Comparison of ENCODE assay signal across 22 cellular contexts in the genomic region with DNA sequence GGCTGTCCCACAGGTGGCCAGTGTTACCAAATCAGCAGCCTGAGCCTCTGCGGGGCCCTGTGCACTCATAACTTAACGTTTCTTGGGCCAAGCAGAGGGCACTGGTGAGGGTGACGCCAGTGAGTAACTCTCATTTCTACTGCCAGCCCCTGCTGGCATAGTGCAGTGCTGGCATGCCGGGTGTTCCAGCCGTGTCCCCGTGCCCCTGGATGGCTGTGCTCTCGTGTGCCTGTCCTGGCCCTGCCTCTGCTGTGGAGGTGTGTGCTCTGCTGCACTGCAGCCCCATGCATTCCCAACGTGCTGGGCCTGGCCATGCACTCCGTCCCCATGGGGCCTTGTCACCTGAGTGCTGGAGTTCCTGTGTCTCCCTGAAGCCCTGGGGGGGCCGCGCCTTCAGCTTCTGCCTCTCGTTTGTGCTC. TPM values are rescaled to one million over a fixed set of nuclear protein-coding genes. Genes with fewer than 3 reads are reported as not detected.
DNase-seq lines count a peak whose midpoint lies in the region; ATAC-seq, FAIRE-seq and TF ChIP-seq lines count a peak whose summit lies in the region.
"Had no signal": no experiment of that assay in that cellular context is flagged by ENCODE, and none has a peak within 500 bp of the region (broad histone marks: within the 10 kb centered on the region; RNA-seq: fewer than 3 reads in every experiment).

No MANE protein-coding gene starts in this region.

- no peak overlapping the region for H3K4ac ChIP-seq in neuronal stem cell (ENCODE audit: low read length)

- no peak overlapping the region for H2BK12ac ChIP-seq in neuronal stem cell (ENCODE audit: low read length)

- H3K9me3 ChIP-seq in liver (ENCODE audit: control insufficient read depth in 4 of 4, low read length in 3 of 4) (no peaks in the 10 kb centered on the region), HepG2 (ENCODE audit: low read length) (no peaks in the 10 kb centered on the region), neuronal stem cell (replicated peaks in 1 of 2; ENCODE audit: control insufficient read depth in 2 of 2, insufficient read depth in 1 of 2, low read depth in 1 of 2, low read length in 2 of 2) (no peaks in the 10 kb centered on the region), upper lobe of left lung (no peaks in the 10 kb centered on the region)
- H3K9me3 ChIP-seq in CD4-positive, alpha-beta memory T cell (ENCODE audit: control insufficient read depth in 1 of 2, low read length in 2 of 2), result no peaks in the 10 kb centered on the region
- H3K9me3 ChIP-seq: pancreas had no signal

- H3K4me1 ChIP-seq in liver (ENCODE audit: control insufficient read depth in 4 of 4, insufficient read depth in 4 of 4, low read length in 3 of 4), result peaks cover 25 to 78% (median 66%) of the 10 kb centered on the region in 4 donors
- peaks cover 87% of the 10 kb centered on the region for H3K4me1 ChIP-seq in HepG2 (ENCODE audit: insufficient read depth, low read length)
- peaks cover 4 to 13% of the 10 kb centered on the region in 2 donors for H3K4me1 ChIP-seq in neuronal stem cell (ENCODE audit: control insufficient read depth in 2 of 2, insufficient read depth in 1 of 2, low read depth in 1 of 2, low read length in 2 of 2)
- peaks cover 33 to 72% (median 45%) of the 10 kb centered on the region in 4 donors for H3K4me1 ChIP-seq in upper lobe of left lung
- peaks cover 60% of the 10 kb centered on the region for H3K4me1 ChIP-seq in CD4-positive, alpha-beta memory T cell (ENCODE audit: insufficient read depth, low read length)

- 49% methylated on average over 12 of the region's 12 CpGs for WGBS in liver
- WGBS in HepG2 (ENCODE audit: low lambda C conversion rate), result 87% methylated on average over 11 of the region's 12 CpGs
- no CpG with 5 or more reads among the region's 12 CpGs for WGBS in neuronal stem cell (ENCODE audit: extremely low coverage in 2 of 2, insufficient read length in 2 of 2, insufficient replicate concordance in 1 of 2), 2 donors
- 91 to 94% methylated on average over 8 to 9 of the region's 12 CpGs for WGBS in upper lobe of left lung, 2 donors

- H2BK5ac ChIP-seq in neuronal stem cell (ENCODE audit: low read length), result no peak overlapping the region

- in situ Hi-C loops in HepG2 (cut with HindIII; ENCODE audit: extremely low pct_ligation_motif_present, low pct_unique_long_range_greater_than_20kb), result no loop called here

- no peak for FAIRE-seq in HepG2 (lab: Jason Lieb, UNC)
- FAIRE-seq: astrocyte, endothelial cell of umbilical vein, pancreas had no signal

- CTCF ChIA-PET in HepG2 (lab: Yijun Ruan, JAX; ENCODE audit: low intra/inter-chr PET ratio, low total read pairs), result no interaction called here
- CTCF ChIA-PET in CD4-positive, alpha-beta memory T cell (lab: Charles Lee; ENCODE audit: partially characterized antibody), result no interaction called here

- H3K27ac ChIP-seq in liver (ENCODE audit: low read depth in 1 of 2, low read length in 2 of 2) (peak overlapping the region; percentile 44 to 53), HepG2 (ENCODE audit: extremely low read length, insufficient read depth, low read length) (no peak overlapping the region), neuronal stem cell (replicated peaks; ENCODE audit: low read length) (no peak overlapping the region), upper lobe of left lung (peak overlapping the region; percentile 59 to 83 (median 82))
- H3K27ac ChIP-seq in CD4-positive, alpha-beta memory T cell (ENCODE audit: low read depth, low read length), result no peak overlapping the region
- H3K27ac ChIP-seq: HL-60, pancreas had no signal

- H3K9ac ChIP-seq in liver (ENCODE audit: low read depth in 1 of 2, low read length in 2 of 2), result no peak overlapping the region
- H3K9ac ChIP-seq in HepG2 (ENCODE audit: insufficient read depth, low read depth, low read length), result no peak overlapping the region
- H3K9ac ChIP-seq in neuronal stem cell (ENCODE audit: low read depth, low read length, poor library complexity), result peak overlapping the region; percentile 63

- BruUV-seq in HepG2 (replicated peaks; lab: Mats Ljungman, UMichigan), result no TSS peak

- no peak for ATAC-seq in HepG2
- no peak for ATAC-seq in upper lobe of left lung (ENCODE audit: low FRiP score in 2 of 2)
- ATAC-seq: activated T-cell treated with anti-CD3 and anti-CD28 coated beads, Interleukin-2, amount 50 U/mL, for 72 hours had no signal

- no peak overlapping the region for H3K14ac ChIP-seq in neuronal stem cell (ENCODE audit: low read length)

- H3K27me3 Mint-ChIP-seq in endothelial cell (ENCODE audit: unreplicated experiment), result peaks cover 6% of the 10 kb centered on the region
- H3K27me3 Mint-ChIP-seq in CD4-positive, alpha-beta memory T cell, result no peaks in the 10 kb centered on the region
- H3K27me3 Mint-ChIP-seq in progenitor cell of endocrine pancreas, result no peaks in the 10 kb centered on the region
- H3K27me3 Mint-ChIP-seq: activated CD4-positive, alpha-beta T cell treated with anti-CD3 and anti-CD28 coated beads, Interleukin-2, amount 10 ng/mL, durations not matched to agents 24 days and 14 days; activated naive CD4-positive, alpha-beta T cell treated with anti-CD3 and anti-CD28 coated beads, Interleukin-2, amount 50 U/mL, for 24 hours; central memory CD8-positive, alpha-beta T cell; naive B cell had no signal

- TF ChIP-seq POLR2A in HepG2 (IDR thresholded peaks at IDR 0.05; ENCODE audit: insufficient read depth in 1 of 2, low read depth in 2 of 2, low read length in 2 of 2), result no peak
- no peak for TF ChIP-seq POLR2A in upper lobe of left lung (IDR thresholded peaks at IDR 0.05)

- H3K4me1 Mint-ChIP-seq in endothelial cell (ENCODE audit: unreplicated experiment), result peaks cover 4% of the 10 kb centered on the region
- peaks cover 68 to 88% (median 77%) of the 10 kb centered on the region in 4 donors for H3K4me1 Mint-ChIP-seq in CD4-positive, alpha-beta memory T cell
- peaks cover 30% of the 10 kb centered on the region for H3K4me1 Mint-ChIP-seq in progenitor cell of endocrine pancreas (ENCODE audit: low read depth)

- H3K9me3 Mint-ChIP-seq in endothelial cell (ENCODE audit: unreplicated experiment) (no peaks in the 10 kb centered on the region), progenitor cell of endocrine pancreas (ENCODE audit: low read depth) (no peaks in the 10 kb centered on the region)
- H3K9me3 Mint-ChIP-seq in CD4-positive, alpha-beta memory T cell, result no peaks in the 10 kb centered on the region
- H3K9me3 Mint-ChIP-seq: activated CD4-positive, alpha-beta T cell treated with anti-CD3 and anti-CD28 coated beads, Interleukin-2, amount 10 ng/mL, durations not matched to agents 24 days and 14 days; activated naive CD4-positive, alpha-beta T cell treated with anti-CD3 and anti-CD28 coated beads, Interleukin-2, amount 50 U/mL, for 24 hours; activated T-cell treated with anti-CD3 and anti-CD28 coated beads, Interleukin-2, amount 50 U/mL, for 72 hours; central memory CD8-positive, alpha-beta T cell; naive B cell; T-helper 1 cell treated with Interleukin-12 subunit alpha and Interleukin-12 subunit beta and Interleukin-4 antibody, amounts not matched to agents 30 μg/mL and 1 μg/mL, for 36 hours had no signal

- H3K23ac ChIP-seq in neuronal stem cell (ENCODE audit: low read depth, low read length, poor library complexity), result peak overlapping the region; percentile 61

- H3K4me3 ChIP-seq in liver (ENCODE audit: low read depth in 1 of 3, low read length in 3 of 3), result no peak overlapping the region
- H3K4me3 ChIP-seq in HepG2 (replicated peaks in 1 of 3; ENCODE audit: insufficient read depth in 1 of 3, low read depth in 2 of 3, low read length in 3 of 3), result no peak overlapping the region
- H3K4me3 ChIP-seq in neuronal stem cell (ENCODE audit: low read length in 2 of 2), result no peak overlapping the region
- H3K4me3 ChIP-seq in upper lobe of left lung, result no peak overlapping the region
- no peak overlapping the region for H3K4me3 ChIP-seq in CD4-positive, alpha-beta memory T cell (ENCODE audit: low read length in 2 of 2)
- H3K4me3 ChIP-seq: pancreas had no signal

- H4K20me1 ChIP-seq in HepG2 (ENCODE audit: insufficient read depth, low read length), result peaks cover 49% of the 10 kb centered on the region

- DNase-seq in HepG2 (ENCODE audit: low spot score) (no peak), endothelial cell (ENCODE audit: low spot score) (no peak), neuronal stem cell (ENCODE audit: low spot score) (no peak), upper lobe of left lung (no peak), Ammon's horn (ENCODE audit: low spot score) (no peak), progenitor cell of endocrine pancreas (ENCODE audit: low spot score, unreplicated experiment) (no peak)
- DNase-seq in CD4-positive, alpha-beta memory T cell, result no peak
- DNase-seq: activated CD4-positive, alpha-beta T cell treated with anti-CD3 and anti-CD28 coated beads, Interleukin-2, amount 10 ng/mL, durations not matched to agents 24 days and 14 days; activated T-cell treated with anti-CD3 and anti-CD28 coated beads, Interleukin-2, amount 50 U/mL, for 72 hours; glutamatergic neuron; naive B cell; NCI-H1048; NCI-H187 treated with DMSO at 0.1 percent for 48 hours; NCI-H526 had no signal

- H2AFZ ChIP-seq in HepG2 (ENCODE audit: low read length) (no peak overlapping the region), neuronal stem cell (ENCODE audit: low read length) (no peak overlapping the region)

- H2BK15ac ChIP-seq in neuronal stem cell (ENCODE audit: low read length), result no peak overlapping the region

- H3K36me3 ChIP-seq in liver (ENCODE audit: control insufficient read depth in 4 of 4, insufficient read depth in 3 of 4, low read depth in 1 of 4, low read length in 3 of 4), result peaks cover 2 to 10% (median 4%) of the 10 kb centered on the region in 4 donors
- H3K36me3 ChIP-seq in HepG2 (replicated peaks in 1 of 2; ENCODE audit: control insufficient read depth in 1 of 2, insufficient read depth in 2 of 2, low read length in 2 of 2), result peaks cover 15 to 38% of the 10 kb centered on the region in 2 experiments; a peak in 4 of 5 replicates
- H3K36me3 ChIP-seq in neuronal stem cell (replicated peaks in 1 of 2; ENCODE audit: control insufficient read depth in 2 of 2, insufficient read depth in 2 of 2, low read length in 2 of 2), result peaks cover 15 to 35% of the 10 kb centered on the region in 2 donors
- H3K36me3 ChIP-seq in upper lobe of left lung, result peaks cover 6 to 20% (median 15%) of the 10 kb centered on the region in 4 donors
- H3K36me3 ChIP-seq in CD4-positive, alpha-beta memory T cell (ENCODE audit: insufficient read depth, low read length), result peaks cover 20% of the 10 kb centered on the region

- no peaks in the 10 kb centered on the region for H3K27me3 ChIP-seq in liver (ENCODE audit: control insufficient read depth in 4 of 4, insufficient read depth in 4 of 4, low read length in 3 of 4)
- no peaks in the 10 kb centered on the region for H3K27me3 ChIP-seq in HepG2 (ENCODE audit: control insufficient read depth in 1 of 2, insufficient read depth in 2 of 2, low read length in 2 of 2)
- H3K27me3 ChIP-seq in neuronal stem cell (ENCODE audit: control insufficient read depth in 3 of 3, insufficient read depth in 3 of 3, low read depth in 1 of 3, low read length in 3 of 3), result no peaks in the 10 kb centered on the region
- no peaks in the 10 kb centered on the region for H3K27me3 ChIP-seq in upper lobe of left lung
- H3K27me3 ChIP-seq in CD4-positive, alpha-beta memory T cell (ENCODE audit: insufficient read depth, low read length), result no peaks in the 10 kb centered on the region
- H3K27me3 ChIP-seq: pancreas had no signal

- peak; percentile 26 for TF ChIP-seq CTCF in liver (IDR thresholded peaks at IDR 0.05; ENCODE audit: low read depth, low read length, missing input control)
- TF ChIP-seq CTCF in HepG2 (CRISPR knock-in tag; IDR thresholded peaks at IDR 0.05), result no peak
- TF ChIP-seq CTCF in endothelial cell (IDR thresholded peaks at IDR 0.05; ENCODE audit: unreplicated experiment), result no peak
- TF ChIP-seq CTCF in upper lobe of left lung (IDR thresholded peaks at IDR 0.05), result no peak
- no peak for TF ChIP-seq CTCF in progenitor cell of endocrine pancreas (IDR thresholded peaks at IDR 0.05; ENCODE audit: unreplicated experiment)

- H3K79me2 ChIP-seq in HepG2 (ENCODE audit: insufficient read depth, low read length), result peaks cover 59% of the 10 kb centered on the region

- no peak overlapping the region for H2AK5ac ChIP-seq in neuronal stem cell (ENCODE audit: low read depth, low read length)

- TF ChIP-seq EP300 in HepG2 (IDR thresholded peaks at IDR 0.05; ENCODE audit: low read depth in 2 of 2, low read length in 2 of 2) (no peak), HepG2 (CRISPR knock-in tag; IDR thresholded peaks at IDR 0.05; ENCODE audit: borderline replicate concordance) (no peak), upper lobe of left lung (IDR thresholded peaks at IDR 0.05) (no peak)

- TF ChIP-seq RAD21 in liver (IDR thresholded peaks at IDR 0.05) (peak; percentile 7 to 55), HepG2 (CRISPR knock-in tag; IDR thresholded peaks at IDR 0.05) (no peak)

- H4K8ac ChIP-seq in neuronal stem cell (ENCODE audit: low read depth, low read length), result no peak overlapping the region

- H3K79me1 ChIP-seq in neuronal stem cell (ENCODE audit: low read depth, low read length), result peaks cover 2% of the 10 kb centered on the region

- no peak overlapping the region for H4K91ac ChIP-seq in neuronal stem cell (ENCODE audit: low read depth, low read length, poor library complexity)

- peaks cover 28% of the 10 kb centered on the region for H3K36me3 Mint-ChIP-seq in endothelial cell (ENCODE audit: low read depth, unreplicated experiment)
- H3K36me3 Mint-ChIP-seq in CD4-positive, alpha-beta memory T cell, result peaks cover 33 to 41% of the 10 kb centered on the region in 2 donors
- peaks cover 14% of the 10 kb centered on the region for H3K36me3 Mint-ChIP-seq in progenitor cell of endocrine pancreas (ENCODE audit: insufficient read depth)

- H3K4me2 ChIP-seq in HepG2 (ENCODE audit: low read depth, low read length), result no peak overlapping the region
- no peak overlapping the region for H3K4me2 ChIP-seq in neuronal stem cell (ENCODE audit: insufficient read depth, low read length, poor library complexity, severe bottlenecking)

- H3K4me3 Mint-ChIP-seq in endothelial cell (ENCODE audit: unreplicated experiment), result peak overlapping the region; percentile 29
- H3K4me3 Mint-ChIP-seq in CD4-positive, alpha-beta memory T cell, result no peak overlapping the region
- H3K4me3 Mint-ChIP-seq in progenitor cell of endocrine pancreas (ENCODE audit: low read depth), result no peak overlapping the region
- H3K4me3 Mint-ChIP-seq: central memory CD8-positive, alpha-beta T cell; naive B cell; T-helper 1 cell treated with Interleukin-12 subunit alpha and Interleukin-12 subunit beta and Interleukin-4 antibody, amounts not matched to agents 30 μg/mL and 1 μg/mL, for 36 hours had no signal

- H3K27ac Mint-ChIP-seq in endothelial cell (ENCODE audit: unreplicated experiment), result no peak overlapping the region
- H3K27ac Mint-ChIP-seq in CD4-positive, alpha-beta memory T cell, result peak overlapping the region in 2 of 7 donors; percentile 60 to 92
- H3K27ac Mint-ChIP-seq in progenitor cell of endocrine pancreas, result no peak overlapping the region
- H3K27ac Mint-ChIP-seq: activated CD4-positive, alpha-beta T cell treated with anti-CD3 and anti-CD28 coated beads, Interleukin-2, amount 10 ng/mL, durations not matched to agents 24 days and 14 days had no signal

- intact Hi-C loops in HepG2 (cut with micrococcal nuclease; ENCODE audit: unreplicated experiment), result no loop called here
- intact Hi-C loops in CD4-positive, alpha-beta memory T cell (cut with micrococcal nuclease), result no loop called here

- POLR2A ChIA-PET in HepG2 (lab: Yijun Ruan, JAX), result no interaction called here
- POLR2A ChIA-PET in CD4-positive, alpha-beta memory T cell (lab: Charles Lee; ENCODE audit: partially characterized antibody), result interaction anchor here (1.7 kb wide), 1 partner anchor 13 kb away, joined by 4 read pairs; no protein-coding TSS in a partner anchor

- no peak overlapping the region for H2BK120ac ChIP-seq in neuronal stem cell (ENCODE audit: low read depth, low read length)

- H3K18ac ChIP-seq in neuronal stem cell (ENCODE audit: low read length), result no peak overlapping the region

RNA-seq across cellular contexts. Expression of a gene that starts 14.7 kb away (rescaled TPM):
- total RNA-seq in liver (10 to 100 TPM; 22.2 to 45.2 TPM), HepG2 (2016; rRNA removed; fragmentation: Illumina TruSeq; extraction: Trizol) (46.5 and 53.3 TPM in 2 replicates), endothelial cell (ENCODE audit: unreplicated experiment) (33.0 TPM), upper lobe of left lung (10 to 100 TPM; 47.7 to 61.8 (median 57.8) TPM), progenitor cell of endocrine pancreas (60.8 and 61.8 TPM in 2 replicates)
- polyA plus RNA-seq in liver (10 to 100 TPM; 10.0 to 23.2 TPM), HepG2 (2011; rRNA removed) (29.5 and 31.8 TPM in 2 replicates)
- 65.4 and 73.2 TPM in 2 replicates for total RNA-seq in HepG2 (2016; cell fraction: cytosol; rRNA removed; fragmentation: Illumina TruSeq; extraction: Trizol; ENCODE audit: low read depth)
- total RNA-seq in HepG2 (2016; cell fraction: insoluble cytoplasmic fraction; rRNA removed; fragmentation: Illumina TruSeq; extraction: Trizol), result 45.9 and 47.6 TPM in 2 replicates
- 39.0 and 41.3 TPM in 2 replicates for total RNA-seq in HepG2 (2016; cell fraction: membrane; rRNA removed; fragmentation: Illumina TruSeq; extraction: Trizol)
- 38.2 and 42.5 TPM in 2 replicates for total RNA-seq in HepG2 (2016; cell fraction: nucleus; rRNA removed; fragmentation: Illumina TruSeq; extraction: Trizol)
- polyA plus RNA-seq in HepG2 (2011; cell fraction: cytosol; rRNA removed), result 29.0 and 31.7 TPM in 2 replicates
- 29.6 and 30.6 TPM in 2 replicates for polyA plus RNA-seq in HepG2 (2011; cell fraction: nucleus; rRNA removed)
- 31.1 and 34.7 TPM in 2 replicates for polyA plus RNA-seq in HepG2 (2012)
- polyA plus RNA-seq in HepG2 (2016; cell fraction: cytosol; fragmentation: Illumina TruSeq; extraction: Trizol; ENCODE audit: low read depth), result 5.0 TPM in 2 replicates
- polyA plus RNA-seq in HepG2 (2016; cell fraction: insoluble cytoplasmic fraction; fragmentation: Illumina TruSeq; extraction: Trizol; ENCODE audit: low read depth), result 34.0 and 38.1 TPM in 2 replicates
- 15.8 and 17.3 TPM in 2 replicates for polyA plus RNA-seq in HepG2 (2016; cell fraction: membrane; fragmentation: Illumina TruSeq; extraction: Trizol; ENCODE audit: low read depth)
- polyA plus RNA-seq in HepG2 (2016; cell fraction: nucleus; fragmentation: Illumina TruSeq; extraction: Trizol; ENCODE audit: insufficient read depth, low read depth), result 42.2 and 45.1 TPM in 2 replicates
- 34.1 and 63.3 TPM in 2 replicates for polyA minus RNA-seq in HepG2 (2011; rRNA and poly(A)+ RNA removed; ENCODE audit: low replicate concordance)
- polyA minus RNA-seq in HepG2 (2011; cell fraction: cytosol; rRNA and poly(A)+ RNA removed), result 21.7 and 28.5 TPM in 2 replicates
- 25.8 and 31.3 TPM in 2 replicates for polyA minus RNA-seq in HepG2 (2011; cell fraction: nucleus; rRNA and poly(A)+ RNA removed)
- 33.1 TPM for polyA plus RNA-seq in neuronal stem cell (2013, experiment 1 of 2)
- 33.3 TPM for polyA plus RNA-seq in neuronal stem cell (2013, experiment 2 of 2)
- total RNA-seq in CD4-positive, alpha-beta memory T cell, result 10 to 100 TPM; 73.7 to 80.7 TPM
- 10 to 100 TPM; 40.7 to 52.2 TPM for polyA plus RNA-seq in CD4-positive, alpha-beta memory T cell

Comparison
In these comparisons a context has a peak if more than half of its experiments do, and no peak if none do; other contexts are left out.
1. H3K27ac ChIP-seq: peak in liver (2 of 2) and upper lobe of left lung (4 of 4); none in HepG2 (single experiment), neuronal stem cell (single experiment) and CD4-positive, alpha-beta memory T cell (single experiment).